ENCODE assay signal across 1 cellular context in genomic region chr2:241616168-241617125, GRCh38.
A peak's percentile ranks its signal among the peaks of the same experiment; 100 is the strongest.
TF ChIP-seq lines count a peak whose summit lies in the region.

No MANE protein-coding gene starts in this region.

TF ChIP-seq in K562, 482 proteins besides CTCF, POLR2A, EP300 and RAD21:
- no peak for TF ChIP-seq ZNF140 (CRISPR knock-in tag; IDR thresholded peaks at IDR 0.05)
- TF ChIP-seq ZBTB33 (CRISPR knock-in tag; IDR thresholded peaks at IDR 0.05): peak; percentile 27; the same call in 1 of the 2 replicates
- no peak for TF ChIP-seq SAFB2 (IDR thresholded peaks at IDR 0.05; ENCODE audit: borderline replicate concordance, low read depth, low read length, severe bottlenecking)
